In the genomic region with DNA sequence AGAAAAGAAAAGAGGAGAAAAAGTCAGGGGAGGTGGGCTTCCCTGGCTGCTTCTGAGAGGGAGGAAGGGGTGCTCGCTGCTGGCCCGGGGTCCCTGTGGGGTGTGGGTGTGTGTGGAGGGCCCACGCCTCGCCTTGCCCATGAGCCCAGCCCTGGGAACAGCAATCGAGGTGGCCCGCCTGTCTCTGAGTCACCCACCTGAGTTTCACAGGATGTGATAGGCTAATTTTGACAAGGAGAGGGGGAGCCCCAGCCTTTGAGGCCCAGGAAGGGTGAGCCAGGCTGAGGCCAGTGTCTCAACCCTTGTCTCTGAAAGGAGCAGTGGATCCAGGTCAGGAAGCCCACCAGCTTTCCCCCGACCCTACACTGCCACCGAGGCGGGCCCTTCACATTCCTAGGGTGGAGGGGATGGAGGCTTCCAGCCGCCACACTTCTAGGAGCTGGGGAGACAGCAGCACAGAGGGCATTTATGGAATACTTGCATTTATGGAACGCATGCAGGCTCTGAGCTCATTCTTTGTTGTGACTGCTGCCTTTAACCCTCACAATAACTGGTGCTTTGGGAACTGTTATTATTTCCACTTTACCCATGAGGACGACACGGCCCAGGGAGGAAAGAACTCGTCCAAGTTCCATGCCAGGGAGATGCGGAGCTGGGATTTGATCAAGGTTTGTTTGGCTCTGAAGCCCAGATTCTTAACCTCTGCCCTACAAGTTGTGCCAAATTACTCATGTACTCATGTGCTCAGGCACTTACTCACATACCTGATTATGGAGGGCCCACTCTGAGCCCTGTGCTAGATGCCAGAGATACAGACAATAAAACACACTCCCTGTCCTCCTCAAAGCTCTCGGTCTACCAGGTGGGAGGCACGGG, we compare ENCODE assay signal across 9 cellular contexts. TPM values are rescaled to one million over a fixed set of nuclear protein-coding genes. Genes with fewer than 3 reads are reported as not detected.
A peak's percentile ranks its signal among the peaks of the same experiment; 100 is the strongest.
DNase-seq lines count a peak whose midpoint lies in the region; ATAC-seq, FAIRE-seq and TF ChIP-seq lines count a peak whose summit lies in the region.
"Had no signal": no experiment of that assay in that cellular context is flagged by ENCODE, and none has a peak within 500 bp of the region (broad histone marks: within the 10 kb centered on the region; RNA-seq: fewer than 3 reads in every experiment).

No MANE protein-coding gene starts in this region.

- no peak overlapping the region for H3K23ac ChIP-seq in H9 (ENCODE audit: insufficient read length, low read depth, low read length)

- no peak overlapping the region for H3K4me3 Mint-ChIP-seq in H9

- no peaks in the 10 kb centered on the region for H3K79me1 ChIP-seq in H9 (ENCODE audit: insufficient read depth, low read depth, low read length, poor library complexity, severe bottlenecking)

- H3K79me2 ChIP-seq in H9 (ENCODE audit: insufficient read depth, low read length) = no peaks in the 10 kb centered on the region

- H2AFZ ChIP-seq in H9 (ENCODE audit: low read length) = no peak overlapping the region

- peaks cover 1% of the 10 kb centered on the region for H3K27me3 Mint-ChIP-seq in H9 (ENCODE audit: low read depth)

- no peak overlapping the region for H3K4ac ChIP-seq in H9 (ENCODE audit: low read depth, low read length)

- no peak overlapping the region for H3K9ac ChIP-seq in H9 (ENCODE audit: extremely low read depth, insufficient read length, low read length)
- H3K9ac ChIP-seq in mucosa of stomach (ENCODE audit: low read length) = peak overlapping the region; percentile 17
- no peak overlapping the region for H3K9ac ChIP-seq in kidney (ENCODE audit: low read length in 2 of 2)

- intact Hi-C loops in kidney (cut with DNase I) = no loop called here

- no peak overlapping the region; a peak in 1 of 7 replicates for H3K27ac Mint-ChIP-seq in H9

- CTCF ChIA-PET in A549 (lab: Yijun Ruan, JAX) = interaction anchor here (1.0 to 1.6 kb wide), 3 partner anchors 30 to 155 kb away, joined by 3 to 6 read pairs (median 5); no protein-coding TSS in a partner anchor

- H3K9me3 Mint-ChIP-seq in H9 = peaks cover 0 to 5% of the 10 kb centered on the region in 2 experiments; a peak in 1 of 5 replicates

- peaks cover 0 to 11% (median 2%) of the 10 kb centered on the region in 3 experiments; a peak in 2 of 7 replicates for H3K36me3 Mint-ChIP-seq in H9 (ENCODE audit: insufficient read depth in 1 of 3, low read depth in 3 of 3)

- no peak overlapping the region for H2BK15ac ChIP-seq in H9 (ENCODE audit: low read depth, low read length)

- no peak overlapping the region for H3K56ac ChIP-seq in H9 (ENCODE audit: insufficient read length, low read depth, low read length)

- POLR2A ChIA-PET in A549 (lab: Yijun Ruan, JAX) = interaction anchor here (0.7 kb wide), 1 partner anchor 58 kb away, joined by 3 read pairs; no protein-coding TSS in a partner anchor

- H3K27ac ChIP-seq in A549 = peak overlapping the region; percentile 25 to 69; a peak in 4 of 6 replicates
- H3K27ac ChIP-seq in H9 (ENCODE audit: insufficient read length, low read depth, low read length) = no peak overlapping the region
- no peak overlapping the region for H3K27ac ChIP-seq in kidney (ENCODE audit: low read depth in 2 of 2, low read length in 2 of 2)

- no peak overlapping the region for H3K4me3 ChIP-seq in A549
- peak overlapping the region; percentile 4 for H3K4me3 ChIP-seq in mucosa of stomach (ENCODE audit: low read length)
- H3K4me3 ChIP-seq in kidney (ENCODE audit: low read length in 2 of 2) = no peak overlapping the region

- no peak overlapping the region for H2BK5ac ChIP-seq in H9 (ENCODE audit: insufficient read length, low read length)

- no peak overlapping the region for H4K91ac ChIP-seq in H9 (ENCODE audit: insufficient read length, low read depth, low read length)

- H3K23me2 ChIP-seq in H9 (ENCODE audit: insufficient read length, low read depth, low read length, poor library complexity, severe bottlenecking) = no peaks in the 10 kb centered on the region

- H3K14ac ChIP-seq in H9 (ENCODE audit: insufficient read depth, low read length) = no peak overlapping the region; the same call in 1 of the 2 replicates

- peaks cover 16 to 28% of the 10 kb centered on the region in 2 experiments for H3K4me1 Mint-ChIP-seq in H9

- H3K9me3 ChIP-seq in A549 (no peaks in the 10 kb centered on the region), H9 (ENCODE audit: control insufficient read depth, low read depth, low read length) (no peaks in the 10 kb centered on the region), mucosa of stomach (ENCODE audit: control insufficient read depth, low read length) (no peaks in the 10 kb centered on the region), kidney (ENCODE audit: control insufficient read depth in 1 of 2, low read length in 2 of 2) (no peaks in the 10 kb centered on the region)

- H2BK120ac ChIP-seq in H9 (ENCODE audit: low read depth, low read length, poor library complexity, severe bottlenecking) = no peak overlapping the region

- no peak overlapping the region for H2AK5ac ChIP-seq in H9 (ENCODE audit: insufficient read length, low read length)

- H2BK20ac ChIP-seq in H9 (ENCODE audit: low read depth, low read length, poor library complexity, severe bottlenecking) = no peak overlapping the region

- H2BK12ac ChIP-seq in H9 (ENCODE audit: insufficient read length, low read depth, low read length) = no peak overlapping the region

- H3K27me3 ChIP-seq in H9 (ENCODE audit: insufficient read depth, low read length) (no peaks in the 10 kb centered on the region), mucosa of stomach (ENCODE audit: control insufficient read depth, insufficient read depth, low read length) (peaks cover 8% of the 10 kb centered on the region)

- DNase-seq in A549 (ENCODE audit: low read depth in 1 of 2, low spot score in 1 of 2) (peak; percentile 27 to 36), H9 (peak; percentile 43), amniotic epithelial cell (ENCODE audit: low read depth) (peak; percentile 93), COR-L47 (lab: John Stamatoyannopoulos, UW) (no peak), kidney (no peak)
- DNase-seq: SHP77 had no signal

- FAIRE-seq in A549 (lab: Jason Lieb, UNC) (no peak), kidney (lab: Jason Lieb, UNC) (no peak)

- H3T11ph ChIP-seq in H9 (ENCODE audit: low read length) = no peak overlapping the region

- ATAC-seq in A549 (peak; percentile 85 to 86), GM21381 (IDR thresholded peaks at IDR 0.05; ENCODE audit: unreplicated experiment) (no peak), HG03457 (IDR thresholded peaks at IDR 0.05; ENCODE audit: unreplicated experiment) (no peak)

- no peaks in the 10 kb centered on the region for H4K20me1 ChIP-seq in H9 (ENCODE audit: control insufficient read depth, insufficient read depth, insufficient read length)

- TF ChIP-seq CTCF in A549 (IDR thresholded peaks at IDR 0.05) (no peak), H9 (conservative IDR thresholded peaks at IDR 0.05) (no peak), kidney (IDR thresholded peaks at IDR 0.05; ENCODE audit: borderline replicate concordance, extremely low read depth, insufficient read depth) (no peak)

- peak overlapping the region; percentile 54 for H3K4me2 ChIP-seq in A549
- H3K4me2 ChIP-seq in H9 (ENCODE audit: insufficient read depth, insufficient read length, low read length) = no peak overlapping the region

- TF ChIP-seq RAD21 in A549 (conservative IDR thresholded peaks at IDR 0.05 in 1 of 2, IDR thresholded peaks at IDR 0.05 in 1 of 2) = no peak

- no peak overlapping the region for H4K8ac ChIP-seq in H9 (replicated peaks; ENCODE audit: insufficient read length, low read depth, low read length)

- H3K4me1 ChIP-seq in A549 (peaks cover 16% of the 10 kb centered on the region), H9 (ENCODE audit: insufficient read depth, low read length) (no peaks in the 10 kb centered on the region; the same call in 1 of the 2 replicates), mucosa of stomach (ENCODE audit: control insufficient read depth, insufficient read depth, low read length) (peaks cover 20% of the 10 kb centered on the region), kidney (ENCODE audit: control insufficient read depth in 1 of 2, insufficient read depth in 1 of 2, low read depth in 1 of 2, low read length in 2 of 2) (peaks cover 3 to 5% of the 10 kb centered on the region in 2 donors)

- WGBS in A549 (ENCODE audit: missing lambda C conversion rate) = 44% methylated on average over 15 of the region's 17 CpGs
- no CpG with 5 or more reads among the region's 17 CpGs for WGBS in H9 (ENCODE audit: extremely low coverage, insufficient read length, low lambda C conversion rate)

- TF ChIP-seq POLR2A in A549 (IDR thresholded peaks at IDR 0.05; ENCODE audit: low read length) = no peak

- no peaks in the 10 kb centered on the region for H3K36me3 ChIP-seq in mucosa of stomach (ENCODE audit: control insufficient read depth, insufficient read depth, low read length)
- no peaks in the 10 kb centered on the region for H3K36me3 ChIP-seq in kidney (ENCODE audit: control insufficient read depth in 1 of 2, insufficient read depth in 2 of 2, low read length in 2 of 2)

- H3K18ac ChIP-seq in H9 (ENCODE audit: insufficient read length, low read depth, low read length) = no peak overlapping the region

- H4K5ac ChIP-seq in H9 (ENCODE audit: insufficient read length, low read depth, low read length) = no peak overlapping the region

- no peak for TF ChIP-seq EP300 in A549 (IDR thresholded peaks at IDR 0.05)

TF ChIP-seq in A549, 52 proteins besides CTCF, POLR2A, EP300 and RAD21:
- TF ChIP-seq CHD2 (IDR thresholded peaks at IDR 0.05; ENCODE audit: low read length, partially characterized antibody) (no peak), FOSL2 (IDR thresholded peaks at IDR 0.05) (no peak), FOSL2 (CRISPR knock-in tag; IDR thresholded peaks at IDR 0.05) (0 out of 2 replicates have a peak, but pooled peaks have one; percentile 13)

RNA-seq across cellular contexts. Expression of a gene that starts 49.3 kb away (rescaled TPM):
- 1.3 and 1.7 TPM in 2 replicates for polyA plus RNA-seq in A549 (2011; rRNA removed)
- 0.74 and 1.1 TPM in 2 replicates for polyA plus RNA-seq in A549 (2012; cell fraction: cytosol; rRNA removed)
- 0.88 and 0.92 TPM in 2 replicates for polyA plus RNA-seq in A549 (2012; cell fraction: nucleus; rRNA removed)
- 0.76 to 0.84 TPM (median 0.78 TPM) in 3 replicates for polyA plus RNA-seq in A549 (2017; fragmentation: RNase III; extraction: RNeasy Plus Mini Kit Qiagen cat#74134 plus additional on column Dnase treatment)
- 2.3 and 2.6 TPM in 2 replicates for polyA minus RNA-seq in A549 (2011; rRNA and poly(A)+ RNA removed)
- 8.9 and 9.6 TPM in 2 replicates for total RNA-seq in H9 (2021)
- total RNA-seq in kidney = 4.8 TPM
- 1.6 TPM for polyA plus RNA-seq in kidney (ENCODE audit: insufficient read depth, low read depth, low replicate concordance)

Comparison
In these comparisons a context has a peak if more than half of its experiments do, and no peak if none do; other contexts are left out.
1. ATAC-seq: peak in A549 (2 of 2); none in GM21381 (single experiment) and HG03457 (single experiment).
2. DNase-seq: peak in A549 (2 of 2), H9 (single experiment) and amniotic epithelial cell (single experiment); none in COR-L47 (single experiment) and kidney (single experiment).
3. H3K27ac ChIP-seq: peak in A549 (2 of 2); none in H9 (single experiment) and kidney (0 of 2).